13 cellular contexts compared by ENCODE assay signal in genomic region chr4:76784237-76784636, GRCh38.
DNase-seq lines count a peak whose midpoint lies in the region; ATAC-seq, FAIRE-seq and TF ChIP-seq lines count a peak whose summit lies in the region.
"Had no signal": no experiment of that assay in that cellular context is flagged by ENCODE, and none has a peak within 500 bp of the region (broad histone marks: within the 10 kb centered on the region; RNA-seq: fewer than 3 reads in every experiment).

No MANE protein-coding gene starts in this region.

- H3K4me3 ChIP-seq in astrocyte of the cerebellum (ENCODE audit: low read depth, low read length) (no peak overlapping the region), HepG2 (replicated peaks in 1 of 3; ENCODE audit: insufficient read depth in 1 of 3, low read depth in 2 of 3, low read length in 3 of 3) (no peak overlapping the region), transverse colon (no peak overlapping the region)
- H3K4me3 ChIP-seq in effector memory CD4-positive, alpha-beta T cell (ENCODE audit: insufficient read depth, low read depth, low read length, poor library complexity, severe bottlenecking) = no peak overlapping the region
- H3K4me3 ChIP-seq: dorsolateral prefrontal cortex, heart right ventricle, right lobe of liver had no signal

- H2AFZ ChIP-seq in HepG2 (ENCODE audit: low read length) = no peak overlapping the region

- intact Hi-C loops in HepG2 (cut with micrococcal nuclease; ENCODE audit: unreplicated experiment) = no loop called here
- intact Hi-C loops in transverse colon (cut with DNase I; ENCODE audit: low total_unique reads) = no loop called here

- no peak for TF ChIP-seq POLR2A in HepG2 (IDR thresholded peaks at IDR 0.05; ENCODE audit: insufficient read depth in 1 of 2, low read depth in 2 of 2, low read length in 2 of 2)
- no peak for TF ChIP-seq POLR2A in transverse colon (IDR thresholded peaks at IDR 0.05)

- TF ChIP-seq RAD21 in HepG2 (CRISPR knock-in tag; IDR thresholded peaks at IDR 0.05) = no peak

- no peak overlapping the region for H3K9ac ChIP-seq in HepG2 (ENCODE audit: insufficient read depth, low read depth, low read length)

- POLR2A ChIA-PET in HEK293T (lab: Yijun Ruan, JAX) = interaction anchor here (0.6 kb wide), 1 partner anchor 48 kb away, joined by 3 read pairs; no protein-coding TSS in a partner anchor
- POLR2A ChIA-PET in HepG2 (lab: Yijun Ruan, JAX) = no interaction called here

- CTCF ChIA-PET in HEK293T (lab: Yijun Ruan, JAX) = interaction anchor here (1.0 to 1.2 kb wide), 3 partner anchors 9 to 183 kb away, joined by 4 to 7 read pairs (median 4); no protein-coding TSS in a partner anchor
- CTCF ChIA-PET in HepG2 (lab: Yijun Ruan, JAX; ENCODE audit: low intra/inter-chr PET ratio, low total read pairs) = no interaction called here

- WGBS in HepG2 (ENCODE audit: low lambda C conversion rate) = 36% methylated on average over 2 of the region's 2 CpGs
- WGBS in transverse colon (ENCODE audit: low coverage in 1 of 2), 2 donors = 74 to 80% methylated on average over 1 to 2 of the region's 2 CpGs

- no peak for FAIRE-seq in HepG2 (lab: Jason Lieb, UNC)

- peak; percentile 34 for TF ChIP-seq CTCF in C4-2B (conservative IDR thresholded peaks at IDR 0.05)
- peak; percentile 15 for TF ChIP-seq CTCF in astrocyte of the cerebellum (IDR thresholded peaks at IDR 0.05; ENCODE audit: low read depth, low read length, missing control alignments)
- TF ChIP-seq CTCF in HepG2 (CRISPR knock-in tag; IDR thresholded peaks at IDR 0.05) = peak; percentile 28; the same call in 1 of the 2 replicates
- peak in 2 of 5 experiments; percentile 9 to 13 for TF ChIP-seq CTCF in transverse colon (IDR thresholded peaks at IDR 0.05)

- peak; percentile 46 for DNase-seq in HEK293T (ENCODE audit: extremely low spot score)
- no peak for DNase-seq in astrocyte of the cerebellum (ENCODE audit: low read depth)
- DNase-seq in HepG2 (ENCODE audit: low spot score) = no peak
- no peak for DNase-seq in putamen (ENCODE audit: low spot score)
- DNase-seq in effector memory CD4-positive, alpha-beta T cell = no peak
- DNase-seq in KG1 (lab: John Stamatoyannopoulos, UW) = no peak
- DNase-seq in transverse colon = no peak
- DNase-seq: activated CD4-positive, alpha-beta T cell treated with anti-CD3 and anti-CD28 coated beads, Interleukin-2, amount 10 ng/mL, durations not matched to agents 24 days and 14 days; dorsolateral prefrontal cortex; heart right ventricle; NCI-H446 treated with DMSO at 0.1 percent for 48 hours; right lobe of liver had no signal

- H4K20me1 ChIP-seq in HepG2 (ENCODE audit: insufficient read depth, low read length) = no peaks in the 10 kb centered on the region

- no peaks in the 10 kb centered on the region for H3K79me2 ChIP-seq in HepG2 (ENCODE audit: insufficient read depth, low read length)

- ATAC-seq in HepG2 = peak; percentile 54; the same call in 2 of the 3 replicates
- ATAC-seq: heart right ventricle had no signal

- H3K36me3 ChIP-seq in HepG2 (replicated peaks in 1 of 2; ENCODE audit: control insufficient read depth in 1 of 2, insufficient read depth in 2 of 2, low read length in 2 of 2) = no peaks in the 10 kb centered on the region
- no peaks in the 10 kb centered on the region for H3K36me3 ChIP-seq in effector memory CD4-positive, alpha-beta T cell (ENCODE audit: control insufficient read depth, insufficient read depth, low read length)
- H3K36me3 ChIP-seq in transverse colon = peaks cover 0 to 9% (median 2%) of the 10 kb centered on the region in 4 donors

- H3K9me3 ChIP-seq in HepG2 (ENCODE audit: low read length) = no peaks in the 10 kb centered on the region
- no peaks in the 10 kb centered on the region for H3K9me3 ChIP-seq in effector memory CD4-positive, alpha-beta T cell (ENCODE audit: control insufficient read depth, low read length)
- no peaks in the 10 kb centered on the region for H3K9me3 ChIP-seq in transverse colon
- H3K9me3 ChIP-seq: right lobe of liver had no signal

- H3K27ac ChIP-seq in C4-2B = peak overlapping the region; percentile 7; the same call in 1 of the 2 replicates
- H3K27ac ChIP-seq in HepG2 (ENCODE audit: extremely low read length, insufficient read depth, low read length) = no peak overlapping the region
- no peak overlapping the region for H3K27ac ChIP-seq in effector memory CD4-positive, alpha-beta T cell (ENCODE audit: insufficient read depth, low read length, poor library complexity, severe bottlenecking)
- H3K27ac ChIP-seq in transverse colon = no peak overlapping the region
- H3K27ac ChIP-seq: dorsolateral prefrontal cortex, heart right ventricle, right lobe of liver had no signal

- peaks cover 24% of the 10 kb centered on the region for H3K4me1 ChIP-seq in HepG2 (ENCODE audit: insufficient read depth, low read length)
- no peaks in the 10 kb centered on the region for H3K4me1 ChIP-seq in effector memory CD4-positive, alpha-beta T cell (ENCODE audit: control insufficient read depth, insufficient read depth, low read length, poor library complexity, severe bottlenecking)
- peaks cover 0 to 5% (median 0%) of the 10 kb centered on the region in 4 donors for H3K4me1 ChIP-seq in transverse colon
- H3K4me1 ChIP-seq: heart right ventricle had no signal

- TF ChIP-seq EP300 in HepG2 (IDR thresholded peaks at IDR 0.05; ENCODE audit: low read depth in 2 of 2, low read length in 2 of 2) (no peak), HepG2 (CRISPR knock-in tag; IDR thresholded peaks at IDR 0.05; ENCODE audit: borderline replicate concordance) (no peak), transverse colon (IDR thresholded peaks at IDR 0.05; ENCODE audit: low read depth) (no peak)

- in situ Hi-C loops in astrocyte of the cerebellum (cut with HindIII; ENCODE audit: low sequenced_read_pairs) (no loop called here), HepG2 (cut with HindIII; ENCODE audit: extremely low pct_ligation_motif_present, low pct_unique_long_range_greater_than_20kb) (no loop called here), transverse colon (cut with MboI; ENCODE audit: low pct_ligation_motif_present in 1 of 4, low pct_unique_long_range_greater_than_20kb in 1 of 4, low sequenced_read_pairs in 3 of 4) (no loop called here)

- no peaks in the 10 kb centered on the region for H3K27me3 ChIP-seq in HepG2 (ENCODE audit: control insufficient read depth in 1 of 2, insufficient read depth in 2 of 2, low read length in 2 of 2)
- H3K27me3 ChIP-seq in effector memory CD4-positive, alpha-beta T cell (replicated peaks; ENCODE audit: control insufficient read depth, insufficient read depth, low read length, poor library complexity, severe bottlenecking) = no peaks in the 10 kb centered on the region
- no peaks in the 10 kb centered on the region for H3K27me3 ChIP-seq in transverse colon
- H3K27me3 ChIP-seq: dorsolateral prefrontal cortex, heart right ventricle, right lobe of liver had no signal

- no peak overlapping the region for H3K4me2 ChIP-seq in HepG2 (ENCODE audit: low read depth, low read length)

- no TSS peak for BruUV-seq in HepG2 (replicated peaks; lab: Mats Ljungman, UMichigan)

TF ChIP-seq in HEK293T, 16 proteins besides CTCF, POLR2A, EP300 and RAD21 (continues in another document):
- TF ChIP-seq BHLHE40 (IDR thresholded peaks at IDR 0.05; ENCODE audit: borderline replicate concordance) (no peak), HDGF (IDR thresholded peaks at IDR 0.05; ENCODE audit: borderline replicate concordance) (no peak), FOXM1 (IDR thresholded peaks at IDR 0.05; ENCODE audit: borderline replicate concordance) (no peak), SUZ12 (IDR thresholded peaks at IDR 0.05) (no peak), ARNT (IDR thresholded peaks at IDR 0.05) (no peak), L3MBTL2 (conservative IDR thresholded peaks at IDR 0.05) (no peak), NFRKB (IDR thresholded peaks at IDR 0.05) (no peak), ZNF384 (IDR thresholded peaks at IDR 0.05) (no peak), FOXA1 (IDR thresholded peaks at IDR 0.05) (no peak), LEF1 (IDR thresholded peaks at IDR 0.05; ENCODE audit: borderline replicate concordance) (no peak), ELF4 (IDR thresholded peaks at IDR 0.05) (no peak), CTBP1 (IDR thresholded peaks at IDR 0.05; ENCODE audit: borderline replicate concordance) (no peak), FOXK2 (IDR thresholded peaks at IDR 0.05) (no peak)
- TF ChIP-seq, protein P1, sequence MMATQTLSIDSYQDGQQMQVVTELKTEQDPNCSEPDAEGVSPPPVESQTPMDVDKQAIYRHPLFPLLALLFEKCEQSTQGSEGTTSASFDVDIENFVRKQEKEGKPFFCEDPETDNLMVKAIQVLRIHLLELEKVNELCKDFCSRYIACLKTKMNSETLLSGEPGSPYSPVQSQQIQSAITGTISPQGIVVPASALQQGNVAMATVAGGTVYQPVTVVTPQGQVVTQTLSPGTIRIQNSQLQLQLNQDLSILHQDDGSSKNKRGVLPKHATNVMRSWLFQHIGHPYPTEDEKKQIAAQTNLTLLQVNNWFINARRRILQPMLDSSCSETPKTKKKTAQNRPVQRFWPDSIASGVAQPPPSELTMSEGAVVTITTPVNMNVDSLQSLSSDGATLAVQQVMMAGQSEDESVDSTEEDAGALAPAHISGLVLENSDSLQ (IDR thresholded peaks at IDR 0.05) = no peak

TF ChIP-seq in HepG2, 621 proteins besides CTCF, POLR2A, EP300 and RAD21 (continues in another document):
- no peak for TF ChIP-seq DPF2 (CRISPR knock-in tag; IDR thresholded peaks at IDR 0.05; ENCODE audit: borderline replicate concordance, low read depth)
- no peak for TF ChIP-seq ZNF331 (CRISPR knock-in tag; IDR thresholded peaks at IDR 0.05)
- no peak for TF ChIP-seq ZNF441 (CRISPR knock-in tag; IDR thresholded peaks at IDR 0.05; ENCODE audit: borderline replicate concordance)
- no peak for TF ChIP-seq THAP7 (CRISPR knock-in tag; IDR thresholded peaks at IDR 0.05)
- TF ChIP-seq ZNF20 (CRISPR knock-in tag; IDR thresholded peaks at IDR 0.05) = no peak
- TF ChIP-seq SP140L (CRISPR knock-in tag; IDR thresholded peaks at IDR 0.05; ENCODE audit: borderline replicate concordance) = no peak
- no peak for TF ChIP-seq NCOR1 (IDR thresholded peaks at IDR 0.05; ENCODE audit: borderline replicate concordance, low read length)
- TF ChIP-seq KDM1A (CRISPR knock-in tag; IDR thresholded peaks at IDR 0.05) = no peak
